Comparison of ENCODE assay signal across 8 cellular contexts in the genomic region with DNA sequence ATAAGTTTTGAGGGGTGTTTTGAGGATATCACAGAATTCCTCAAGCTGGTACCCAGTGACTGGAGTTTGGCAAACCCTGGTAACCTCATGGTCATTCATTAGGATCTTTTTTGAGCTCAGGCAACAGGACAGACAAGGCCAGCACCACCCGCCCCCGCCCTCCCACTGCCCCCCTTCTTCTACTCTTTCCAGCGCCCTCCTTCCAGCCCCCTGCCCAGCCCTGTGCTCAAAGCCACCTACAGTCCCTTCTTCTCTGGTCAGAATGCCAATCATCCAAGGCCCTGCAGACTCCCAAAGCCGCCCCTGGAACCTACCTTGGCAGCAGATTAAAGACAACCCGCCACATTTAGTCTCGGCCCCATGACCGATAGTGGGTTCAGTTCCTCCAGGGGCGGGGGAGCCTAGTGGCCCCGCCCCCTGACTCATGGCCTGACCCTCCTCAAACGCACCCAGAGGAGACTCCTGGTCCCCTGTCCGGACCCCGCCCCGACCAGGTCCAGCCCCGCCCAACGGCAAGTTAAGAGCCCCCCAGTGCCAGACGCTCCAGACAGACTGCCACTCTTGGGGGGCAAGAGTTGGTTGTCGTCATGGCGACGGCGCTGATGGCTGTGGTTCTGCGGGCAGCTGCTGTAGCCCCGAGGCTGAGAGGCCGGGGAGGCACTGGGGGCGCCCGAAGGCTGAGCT. TPM values are rescaled to one million over a fixed set of nuclear protein-coding genes. Genes with fewer than 3 reads are reported as not detected.
A peak's percentile ranks its signal among the peaks of the same experiment; 100 is the strongest.
DNase-seq lines count a peak whose midpoint lies in the region; ATAC-seq and TF ChIP-seq lines count a peak whose summit lies in the region.

A gene with protein sequence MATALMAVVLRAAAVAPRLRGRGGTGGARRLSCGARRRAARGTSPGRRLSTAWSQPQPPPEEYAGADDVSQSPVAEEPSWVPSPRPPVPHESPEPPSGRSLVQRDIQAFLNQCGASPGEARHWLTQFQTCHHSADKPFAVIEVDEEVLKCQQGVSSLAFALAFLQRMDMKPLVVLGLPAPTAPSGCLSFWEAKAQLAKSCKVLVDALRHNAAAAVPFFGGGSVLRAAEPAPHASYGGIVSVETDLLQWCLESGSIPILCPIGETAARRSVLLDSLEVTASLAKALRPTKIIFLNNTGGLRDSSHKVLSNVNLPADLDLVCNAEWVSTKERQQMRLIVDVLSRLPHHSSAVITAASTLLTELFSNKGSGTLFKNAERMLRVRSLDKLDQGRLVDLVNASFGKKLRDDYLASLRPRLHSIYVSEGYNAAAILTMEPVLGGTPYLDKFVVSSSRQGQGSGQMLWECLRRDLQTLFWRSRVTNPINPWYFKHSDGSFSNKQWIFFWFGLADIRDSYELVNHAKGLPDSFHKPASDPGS (plus strand): TSS at position 546 of the 684 bp plus-strand sequence. CDS start 42 bp downstream, at position 588.

- H3K27me3 ChIP-seq in GM23248 (replicated peaks; ENCODE audit: insufficient read depth): no peaks in the 10 kb centered on the region
- peaks cover 0 to 5% of the 10 kb centered on the region in 2 donors for H3K27me3 ChIP-seq in esophagus (ENCODE audit: control insufficient read depth in 1 of 2, insufficient read depth in 2 of 2, low read length in 2 of 2)
- H3K27me3 ChIP-seq in parathyroid adenoma (ENCODE audit: control insufficient read depth, insufficient read depth, low read length): no peaks in the 10 kb centered on the region

- peak within 1 kb of the TSS; percentile 72; the same call in 1 of the 2 replicates for H2AFZ ChIP-seq in GM23248
- no peak within 1 kb of the TSS for H2AFZ ChIP-seq in parathyroid adenoma

- peaks cover 10% of the 10 kb centered on the region for H3K4me1 ChIP-seq in GM23248 (ENCODE audit: insufficient read depth)
- H3K4me1 ChIP-seq in esophagus (ENCODE audit: control insufficient read depth in 2 of 2, insufficient read depth in 2 of 2, low read length in 1 of 2): peaks cover 18 to 32% of the 10 kb centered on the region in 2 donors
- H3K4me1 ChIP-seq in parathyroid adenoma: peaks cover 15% of the 10 kb centered on the region

- 11 to 15% methylated on average over 23 to 25 of the region's 25 CpGs for WGBS in GM23248 (ENCODE audit: low coverage in 1 of 2, low lambda C conversion rate in 2 of 2, missing lambda C conversion rate in 2 of 2), 2 experiments
- WGBS in esophagus, 2 donors: 14 to 15% methylated on average over 24 to 25 of the region's 25 CpGs

- peaks cover under 1% of the 10 kb centered on the region; the same call in 1 of the 2 replicates for H3F3A ChIP-seq in GM23248 (ENCODE audit: insufficient read depth)

- H3K9me2 ChIP-seq in GM23248 (ENCODE audit: insufficient read depth): no peaks in the 10 kb centered on the region

- H3K79me2 ChIP-seq in GM23248 (ENCODE audit: insufficient read depth) (0 out of 2 replicates have a peak, but pooled peaks cover 5% of the 10 kb centered on the region), parathyroid adenoma (no peaks in the 10 kb centered on the region)

- DNase-seq in GM23248 (peak; percentile 23), RPMI7951 (ENCODE audit: low read depth) (peak; percentile 24), iPS-NIHi11 (ENCODE audit: low spot score) (no peak), H4 (ENCODE audit: low spot score) (no peak), EL (no peak)

- H3K4me3 ChIP-seq in GM23248 (peak within 1 kb of the TSS; percentile 75), esophagus (ENCODE audit: low read depth in 1 of 2, low read length in 2 of 2) (peak within 1 kb of the TSS; percentile 41 to 44), parathyroid adenoma (ENCODE audit: low read depth, low read length) (no peak within 1 kb of the TSS)

- H3K9ac ChIP-seq in GM23248 (no peak within 1 kb of the TSS), parathyroid adenoma (no peak within 1 kb of the TSS)

- TF ChIP-seq CTCF in parathyroid adenoma (IDR thresholded peaks at IDR 0.05): no peak

- in situ Hi-C loops in GM23248 (cut with MboI): no loop called here

- H3K9me3 ChIP-seq in GM23248 (ENCODE audit: low read depth) (no peaks in the 10 kb centered on the region), esophagus (ENCODE audit: control insufficient read depth in 2 of 2, insufficient read depth in 1 of 2, low read depth in 1 of 2, low read length in 1 of 2) (no peaks in the 10 kb centered on the region), parathyroid adenoma (ENCODE audit: control insufficient read depth, low read length) (no peaks in the 10 kb centered on the region)

- no peaks in the 10 kb centered on the region for H3K36me3 ChIP-seq in GM23248 (ENCODE audit: low read depth)
- H3K36me3 ChIP-seq in esophagus (ENCODE audit: control insufficient read depth in 2 of 2, insufficient read depth in 2 of 2, low read length in 1 of 2): no peaks in the 10 kb centered on the region
- H3K36me3 ChIP-seq in parathyroid adenoma (ENCODE audit: control insufficient read depth, insufficient read depth, low read length): no peaks in the 10 kb centered on the region

- H3K4me2 ChIP-seq in GM23248 (ENCODE audit: unreplicated experiment) (no peak within 1 kb of the TSS), parathyroid adenoma (ENCODE audit: low read length) (peak within 1 kb of the TSS; percentile 6)

- H3K27ac ChIP-seq in GM23248: no peak within 1 kb of the TSS
- peak within 1 kb of the TSS in 1 of 2 donors; percentile 50 for H3K27ac ChIP-seq in esophagus (ENCODE audit: low read depth in 2 of 2, low read length in 1 of 2)
- H3K27ac ChIP-seq in parathyroid adenoma: no peak within 1 kb of the TSS

- no peaks in the 10 kb centered on the region for H4K20me1 ChIP-seq in GM23248 (ENCODE audit: insufficient read depth)

- ATAC-seq in HG03442 (IDR thresholded peaks at IDR 0.05; ENCODE audit: unreplicated experiment): no peak

RNA-seq across cellular contexts. Expression of the gene that starts here (rescaled TPM):
- 1.8 and 2.8 TPM in 2 replicates for total RNA-seq in GM23248 (2014; rRNA removed; shearing (Covaris generic))
- polyA plus RNA-seq in GM23248 (2016; fragmentation: Nextera tagmentation; extraction: Ambion mirVana) (1.6 and 2.3 TPM in 2 replicates), esophagus (1 to 10 TPM in 1 of 2 donors, under 1 TPM in 1; 0.67 to 1.9 TPM)
- total RNA-seq in RPMI7951 (2014; rRNA removed; shearing (Covaris generic)): 1.8 and 3.3 TPM in 2 replicates
- 1.0 and 3.1 TPM in 2 replicates for total RNA-seq in H4 (2014; rRNA removed; shearing (Covaris generic))

Comparison
In these comparisons a context has a peak if more than half of its experiments do, and no peak if none do; other contexts are left out.
1. DNase-seq: peak in GM23248 (single experiment) and RPMI7951 (single experiment); none in iPS-NIHi11 (single experiment), H4 (single experiment) and EL (single experiment).